In the genomic region with DNA sequence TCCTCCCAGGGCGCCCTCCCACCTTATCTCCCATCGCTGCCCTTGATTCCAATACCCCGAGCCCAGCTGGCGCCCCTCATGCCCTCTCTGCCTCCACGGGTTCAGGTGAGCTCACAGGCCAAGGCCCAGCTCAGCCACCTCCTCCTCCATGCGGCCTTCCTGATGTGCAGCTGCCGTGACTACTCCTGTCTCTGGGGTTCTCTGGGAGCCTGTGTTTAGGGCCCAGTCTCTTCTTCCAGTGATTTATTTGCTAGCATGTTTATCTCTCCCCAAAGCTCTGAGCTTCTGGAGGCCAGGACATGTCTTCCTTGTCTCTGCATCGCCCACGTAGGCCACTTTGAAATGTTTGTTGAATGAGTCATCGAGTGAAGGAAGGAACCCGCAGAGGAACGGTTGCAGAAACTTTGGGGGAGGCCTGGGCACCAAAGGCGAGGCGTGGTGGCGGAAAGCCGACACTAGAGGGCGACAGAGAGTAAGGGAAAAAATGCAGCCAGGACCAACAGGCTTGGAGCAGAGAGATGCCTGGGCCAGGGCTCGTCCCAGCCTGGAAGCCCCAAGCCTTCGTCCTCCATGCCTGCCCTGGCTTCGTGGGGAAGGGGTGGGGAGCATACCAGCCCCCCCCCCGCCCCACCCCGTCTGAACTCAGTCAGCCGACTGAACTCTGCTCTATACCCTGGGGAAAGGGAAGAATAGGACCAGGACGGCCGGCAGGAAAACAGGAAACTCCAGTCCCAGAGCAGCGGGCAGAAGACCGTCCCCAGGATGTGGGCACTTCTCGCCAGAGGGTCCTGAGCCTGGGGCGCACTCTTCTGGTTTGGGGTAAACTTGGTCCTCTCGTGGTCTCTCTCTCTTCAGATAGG, we compare ENCODE assay signal across 8 cellular contexts. TPM values are rescaled to one million over a fixed set of nuclear protein-coding genes. Genes with fewer than 3 reads are reported as not detected.
DNase-seq lines count a peak whose midpoint lies in the region; ATAC-seq and TF ChIP-seq lines count a peak whose summit lies in the region.

No MANE protein-coding gene starts in this region.

- peak; percentile 90 for ATAC-seq in activated naive CD8-positive, alpha-beta T cell treated with anti-CD3 and anti-CD28 coated beads, Interleukin-2, amount 10 ng/mL, durations not matched to agents 7 days and 5 days (ENCODE audit: low read depth)
- ATAC-seq in Right ventricle myocardium inferior, result peak; percentile 78

- POLR2A ChIA-PET in activated naive CD8-positive, alpha-beta T cell treated with anti-CD3 and anti-CD28 coated beads, Interleukin-2, amount 10 ng/mL, durations not matched to agents 7 days and 5 days (lab: Charles Lee), result interaction anchor here (0.7 to 2.7 kb wide), 6 partner anchors 11 to 66 kb away, joined by 3 to 24 read pairs (median 4); a partner anchor contains a TSS

- intact Hi-C loops in Right ventricle myocardium inferior (cut with DNase I), result loop anchor here (1.0 kb wide), 1 partner anchor 23 kb away; no protein-coding TSS in a partner anchor
- intact Hi-C loops in thyroid gland (cut with DNase I), result loop anchor here (2.0 kb wide), 1 partner anchor 21 kb away; no protein-coding TSS in a partner anchor

- H3K79me2 ChIP-seq in GM23248 (ENCODE audit: insufficient read depth) (no peaks in the 10 kb centered on the region), parathyroid adenoma (no peaks in the 10 kb centered on the region)

- peaks cover 36% of the 10 kb centered on the region for H3F3A ChIP-seq in GM23248 (ENCODE audit: insufficient read depth)

- no peaks in the 10 kb centered on the region for H3K9me2 ChIP-seq in GM23248 (ENCODE audit: insufficient read depth)

- DNase-seq in GM23248 (peak; percentile 98), LNCaP clone FGC (ENCODE audit: low read depth) (no peak), SKM-1 (lab: John Stamatoyannopoulos, UW; ENCODE audit: unreplicated experiment) (peak; percentile 91), Right ventricle myocardium inferior (ENCODE audit: missing footprints) (peak; percentile 91), thyroid gland (peak; percentile 86 to 88)
- peak; percentile 89 for DNase-seq in activated naive CD8-positive, alpha-beta T cell treated with anti-CD3 and anti-CD28 coated beads, Interleukin-2, amount 10 ng/mL, durations not matched to agents 7 days and 5 days

- H3K9ac ChIP-seq in ES-I3 (ENCODE audit: low read depth, low read length) (peak overlapping the region; percentile 36), GM23248 (peak overlapping the region; percentile 82), parathyroid adenoma (no peak overlapping the region)

- H3K36me3 Mint-ChIP-seq in activated naive CD8-positive, alpha-beta T cell treated with anti-CD3 and anti-CD28 coated beads, Interleukin-2, amount 10 ng/mL, durations not matched to agents 7 days and 5 days, result no peaks in the 10 kb centered on the region

- peak overlapping the region; percentile 35 for H3K4me3 Mint-ChIP-seq in activated naive CD8-positive, alpha-beta T cell treated with anti-CD3 and anti-CD28 coated beads, Interleukin-2, amount 10 ng/mL, durations not matched to agents 7 days and 5 days

- H3K36me3 ChIP-seq in ES-I3 (ENCODE audit: insufficient read depth, low read length), result no peaks in the 10 kb centered on the region
- H3K36me3 ChIP-seq in GM23248 (ENCODE audit: low read depth), result no peaks in the 10 kb centered on the region
- H3K36me3 ChIP-seq in parathyroid adenoma (ENCODE audit: control insufficient read depth, insufficient read depth, low read length), result no peaks in the 10 kb centered on the region
- H3K36me3 ChIP-seq in thyroid gland, result no peaks in the 10 kb centered on the region

- peak overlapping the region; percentile 86 for H3K27ac Mint-ChIP-seq in activated naive CD8-positive, alpha-beta T cell treated with anti-CD3 and anti-CD28 coated beads, Interleukin-2, amount 10 ng/mL, durations not matched to agents 7 days and 5 days

- no peaks in the 10 kb centered on the region for H3K27me3 ChIP-seq in GM23248 (replicated peaks; ENCODE audit: insufficient read depth)
- no peaks in the 10 kb centered on the region for H3K27me3 ChIP-seq in parathyroid adenoma (ENCODE audit: control insufficient read depth, insufficient read depth, low read length)
- H3K27me3 ChIP-seq in thyroid gland, result no peaks in the 10 kb centered on the region

- in situ Hi-C loops in GM23248 (cut with MboI), result no loop called here

- H3K27me3 Mint-ChIP-seq in activated naive CD8-positive, alpha-beta T cell treated with anti-CD3 and anti-CD28 coated beads, Interleukin-2, amount 10 ng/mL, durations not matched to agents 7 days and 5 days, result peaks cover 8% of the 10 kb centered on the region

- no peaks in the 10 kb centered on the region for H3K9me3 ChIP-seq in ES-I3 (ENCODE audit: control insufficient read depth, insufficient read depth, low read length)
- H3K9me3 ChIP-seq in GM23248 (ENCODE audit: low read depth), result no peaks in the 10 kb centered on the region
- no peaks in the 10 kb centered on the region for H3K9me3 ChIP-seq in parathyroid adenoma (ENCODE audit: control insufficient read depth, low read length)
- no peaks in the 10 kb centered on the region for H3K9me3 ChIP-seq in thyroid gland

- H3K4me2 ChIP-seq in GM23248 (ENCODE audit: unreplicated experiment) (peak overlapping the region; percentile 64), parathyroid adenoma (ENCODE audit: low read length) (peak overlapping the region; percentile 59)

- peaks cover 8% of the 10 kb centered on the region for H3K4me1 Mint-ChIP-seq in activated naive CD8-positive, alpha-beta T cell treated with anti-CD3 and anti-CD28 coated beads, Interleukin-2, amount 10 ng/mL, durations not matched to agents 7 days and 5 days

- WGBS in GM23248 (ENCODE audit: low coverage in 1 of 2, low lambda C conversion rate in 2 of 2, missing lambda C conversion rate in 2 of 2), 2 experiments, result 11 to 12% methylated on average over 27 to 30 of the region's 30 CpGs
- 20 to 21% methylated on average over 26 to 30 of the region's 30 CpGs for WGBS in thyroid gland, 2 donors

- H3K27ac ChIP-seq in GM23248 (peak overlapping the region; percentile 95), parathyroid adenoma (peak overlapping the region; percentile 74), thyroid gland (peak overlapping the region; percentile 87 to 100 (median 100))

- peaks cover 31% of the 10 kb centered on the region for H3K4me1 ChIP-seq in ES-I3 (ENCODE audit: insufficient read depth, low read length)
- H3K4me1 ChIP-seq in GM23248 (ENCODE audit: insufficient read depth), result peaks cover 46% of the 10 kb centered on the region
- H3K4me1 ChIP-seq in parathyroid adenoma, result peaks cover 16% of the 10 kb centered on the region
- H3K4me1 ChIP-seq in thyroid gland, result peaks cover 28 to 52% of the 10 kb centered on the region in 2 donors

- peak in 1 of 2 donors; percentile 56 for TF ChIP-seq POLR2A in thyroid gland (IDR thresholded peaks at IDR 0.05)

- H4K20me1 ChIP-seq in GM23248 (ENCODE audit: insufficient read depth), result no peaks in the 10 kb centered on the region

- peak overlapping the region; percentile 51 for H3K4me3 ChIP-seq in GM23248
- no peak overlapping the region for H3K4me3 ChIP-seq in LNCaP clone FGC (ENCODE audit: low read depth, low read length)
- peak overlapping the region; percentile 8 for H3K4me3 ChIP-seq in parathyroid adenoma (ENCODE audit: low read depth, low read length)
- no peak overlapping the region for H3K4me3 ChIP-seq in thyroid gland (replicated peaks in 1 of 3)

- H2AFZ ChIP-seq in GM23248 (peak overlapping the region; percentile 93), parathyroid adenoma (peak overlapping the region; percentile 98)

- no peaks in the 10 kb centered on the region for H3K9me3 Mint-ChIP-seq in activated naive CD8-positive, alpha-beta T cell treated with anti-CD3 and anti-CD28 coated beads, Interleukin-2, amount 10 ng/mL, durations not matched to agents 7 days and 5 days

- TF ChIP-seq CTCF in LNCaP clone FGC (IDR thresholded peaks at IDR 0.05; ENCODE audit: control insufficient read depth, extremely low read depth, insufficient read depth), result peak; percentile 96
- TF ChIP-seq CTCF in parathyroid adenoma (IDR thresholded peaks at IDR 0.05), result peak; percentile 97
- peak; percentile 94 to 99 (median 98) for TF ChIP-seq CTCF in thyroid gland (IDR thresholded peaks at IDR 0.05)

RNA-seq across cellular contexts. Expression of a gene that starts 10.9 kb away (rescaled TPM):
- 79.5 and 96.5 TPM in 2 replicates for total RNA-seq in GM23248 (2014; rRNA removed; shearing (Covaris generic))
- polyA plus RNA-seq in GM23248 (2016; fragmentation: Nextera tagmentation; extraction: Ambion mirVana), result 1,542 and 1,564 TPM in 2 replicates
- 10 to 100 TPM; 43.3 to 47.9 TPM for total RNA-seq in activated naive CD8-positive, alpha-beta T cell treated with anti-CD3 and anti-CD28 coated beads, Interleukin-2, amount 10 ng/mL, durations not matched to agents 7 days and 5 days
- total RNA-seq in Right ventricle myocardium inferior, result 3,139 TPM
- 100 to 1,000 TPM; 388 to 879 (median 551) TPM for total RNA-seq in thyroid gland

Comparison
In these comparisons a context has a peak if more than half of its experiments do, and no peak if none do; other contexts are left out.
1. H3K4me3 ChIP-seq: peak in GM23248 (single experiment) and parathyroid adenoma (single experiment); none in LNCaP clone FGC (single experiment) and thyroid gland (0 of 3).
2. Peak in every context shown above with its lines, with median percentiles within 50 percentile points of each other: H3K27ac ChIP-seq and CTCF ChIP-seq.